ENCODE assay signal across 1 cellular context in genomic region chr5:178595145-178595544, GRCh38.
TF ChIP-seq lines count a peak whose summit lies in the region.

No MANE protein-coding gene starts in this region.

TF ChIP-seq in GM12878, 131 proteins besides CTCF, POLR2A, EP300 and RAD21 (continued from another document):
- TF ChIP-seq ZNF687 (IDR thresholded peaks at IDR 0.05) (no peak), RFX5 (IDR thresholded peaks at IDR 0.05; ENCODE audit: low read depth, low read length) (no peak)
